In the genomic region with DNA sequence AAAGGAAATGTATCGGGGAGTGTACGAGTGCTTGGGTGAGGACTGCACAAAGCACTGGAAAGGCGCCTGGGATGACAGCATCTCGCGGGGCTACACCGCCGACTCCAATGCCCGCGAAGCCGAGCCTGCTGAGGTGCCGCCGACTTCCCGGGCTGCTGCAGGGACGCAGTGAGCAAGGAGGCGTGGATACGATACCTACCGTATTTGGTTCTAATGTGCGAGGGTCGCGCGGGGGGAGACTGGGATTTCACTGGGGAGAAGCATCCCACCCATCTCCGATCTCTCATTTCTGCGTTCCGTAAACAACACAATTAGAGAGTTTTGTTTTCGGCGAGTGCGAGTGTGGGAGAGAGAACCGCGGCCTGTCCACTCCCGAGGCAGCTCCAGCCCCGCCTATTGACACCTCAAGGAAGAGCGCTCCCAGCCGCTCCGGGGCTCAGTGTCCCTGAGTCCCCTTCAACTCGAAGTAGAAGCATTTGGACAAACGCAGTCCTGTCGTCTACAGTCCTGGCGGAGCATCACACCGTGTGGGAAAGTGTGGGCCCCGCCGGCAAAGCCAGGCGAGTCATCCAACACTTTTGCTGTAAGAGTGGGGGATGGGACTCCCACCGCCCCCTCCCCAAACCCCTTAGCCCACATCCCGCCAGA, we compare ENCODE assay signal across 8 cellular contexts. TPM values are rescaled to one million over a fixed set of nuclear protein-coding genes. Genes with fewer than 3 reads are reported as not detected.
DNase-seq lines count a peak whose midpoint lies in the region; ATAC-seq and TF ChIP-seq lines count a peak whose summit lies in the region.

No MANE protein-coding gene starts in this region.

- peak; percentile 18 for DNase-seq in LHCN-M2 (ENCODE audit: low read depth)
- no peak for DNase-seq in activated CD8-positive, alpha-beta memory T cell treated with anti-CD3 and anti-CD28 coated beads, Interleukin-2, amount 10 ng/mL, durations not matched to agents 7 days and 5 days
- peak; percentile 65 for DNase-seq in glutamatergic neuron
- no peak for DNase-seq in KG1 (lab: John Stamatoyannopoulos, UW)
- no peak for DNase-seq in stimulated activated CD4-positive, alpha-beta T cell treated with anti-CD3 and anti-CD28 coated beads, Interleukin-4, amount 100 ng/mL, for 4 hours

- H3K4me3 ChIP-seq in DOHH2 (ENCODE audit: low read length) = peak overlapping the region; percentile 60
- peak overlapping the region; percentile 54 for H3K4me3 ChIP-seq in parathyroid adenoma (ENCODE audit: low read depth, low read length)

- no peaks in the 10 kb centered on the region for H3K9me3 Mint-ChIP-seq in activated CD8-positive, alpha-beta memory T cell treated with anti-CD3 and anti-CD28 coated beads, Interleukin-2, amount 10 ng/mL, durations not matched to agents 7 days and 5 days (ENCODE audit: low read depth)
- H3K9me3 Mint-ChIP-seq in glutamatergic neuron (ENCODE audit: unreplicated experiment) = peaks cover 18% of the 10 kb centered on the region

- peak overlapping the region; percentile 28 for H3K27ac Mint-ChIP-seq in activated CD8-positive, alpha-beta memory T cell treated with anti-CD3 and anti-CD28 coated beads, Interleukin-2, amount 10 ng/mL, durations not matched to agents 7 days and 5 days
- H3K27ac Mint-ChIP-seq in glutamatergic neuron (ENCODE audit: unreplicated experiment) = no peak overlapping the region

- TF ChIP-seq CTCF in DOHH2 (IDR thresholded peaks at IDR 0.05; ENCODE audit: low read depth, low read length, poor library complexity, severe bottlenecking) = no peak
- TF ChIP-seq CTCF in glutamatergic neuron (IDR thresholded peaks at IDR 0.05; ENCODE audit: partially characterized antibody, unreplicated experiment) = no peak
- TF ChIP-seq CTCF in parathyroid adenoma (IDR thresholded peaks at IDR 0.05) = no peak

- no peak overlapping the region for H3K27ac ChIP-seq in DOHH2 (ENCODE audit: low read depth, low read length)
- peak overlapping the region; percentile 20 for H3K27ac ChIP-seq in parathyroid adenoma

- H3K27me3 Mint-ChIP-seq in activated CD8-positive, alpha-beta memory T cell treated with anti-CD3 and anti-CD28 coated beads, Interleukin-2, amount 10 ng/mL, durations not matched to agents 7 days and 5 days = peaks cover 90% of the 10 kb centered on the region
- H3K27me3 Mint-ChIP-seq in glutamatergic neuron (ENCODE audit: unreplicated experiment) = peaks cover 51% of the 10 kb centered on the region

- CTCF ChIA-PET in activated CD8-positive, alpha-beta memory T cell treated with anti-CD3 and anti-CD28 coated beads, Interleukin-2, amount 10 ng/mL, durations not matched to agents 7 days and 5 days (lab: Charles Lee) = interaction anchor here (1.4 to 2.6 kb wide), 2 partner anchors 8 to 512 kb away, joined by 3 to 12 read pairs; no protein-coding TSS in a partner anchor

- peak overlapping the region; percentile 77 for H2AFZ ChIP-seq in parathyroid adenoma

- H3K36me3 ChIP-seq in DOHH2 (ENCODE audit: control insufficient read depth, low read length) (no peaks in the 10 kb centered on the region), parathyroid adenoma (ENCODE audit: control insufficient read depth, insufficient read depth, low read length) (no peaks in the 10 kb centered on the region)

- H3K4me1 Mint-ChIP-seq in activated CD8-positive, alpha-beta memory T cell treated with anti-CD3 and anti-CD28 coated beads, Interleukin-2, amount 10 ng/mL, durations not matched to agents 7 days and 5 days = peaks cover 39% of the 10 kb centered on the region
- peaks cover 19% of the 10 kb centered on the region for H3K4me1 Mint-ChIP-seq in glutamatergic neuron (ENCODE audit: low read depth, unreplicated experiment)

- H3K4me3 Mint-ChIP-seq in activated CD8-positive, alpha-beta memory T cell treated with anti-CD3 and anti-CD28 coated beads, Interleukin-2, amount 10 ng/mL, durations not matched to agents 7 days and 5 days = peak overlapping the region; percentile 77
- H3K4me3 Mint-ChIP-seq in glutamatergic neuron (ENCODE audit: unreplicated experiment) = peak overlapping the region; percentile 86

- H3K79me2 ChIP-seq in DOHH2 (ENCODE audit: control insufficient read depth, low read length) = no peaks in the 10 kb centered on the region
- H3K79me2 ChIP-seq in parathyroid adenoma = no peaks in the 10 kb centered on the region

- H3K4me1 ChIP-seq in DOHH2 (ENCODE audit: control insufficient read depth, low read length) = peaks cover 31% of the 10 kb centered on the region
- H3K4me1 ChIP-seq in parathyroid adenoma = peaks cover 4% of the 10 kb centered on the region

- H3K9ac ChIP-seq in parathyroid adenoma = no peak overlapping the region

- no peaks in the 10 kb centered on the region for H3K9me2 ChIP-seq in DOHH2 (replicated peaks; ENCODE audit: control insufficient read depth, low read length)

- H3K27me3 ChIP-seq in DOHH2 (ENCODE audit: control insufficient read depth, low read length) (peaks cover 92% of the 10 kb centered on the region), parathyroid adenoma (ENCODE audit: control insufficient read depth, insufficient read depth, low read length) (peaks cover 15% of the 10 kb centered on the region)

- H3K9me3 ChIP-seq in DOHH2 (ENCODE audit: control insufficient read depth, insufficient read depth, low read length) = no peaks in the 10 kb centered on the region
- no peaks in the 10 kb centered on the region for H3K9me3 ChIP-seq in parathyroid adenoma (ENCODE audit: control insufficient read depth, low read length)

- H4K20me1 ChIP-seq in DOHH2 (ENCODE audit: control insufficient read depth, insufficient read depth, low read depth, low read length) = no peaks in the 10 kb centered on the region

- H3K4me2 ChIP-seq in DOHH2 (ENCODE audit: low read length) (peak overlapping the region; percentile 63), parathyroid adenoma (ENCODE audit: low read length) (peak overlapping the region; percentile 74)

- peak; percentile 18 for ATAC-seq in GM21529 (IDR thresholded peaks at IDR 0.05; ENCODE audit: unreplicated experiment)
- ATAC-seq in activated CD8-positive, alpha-beta memory T cell treated with anti-CD3 and anti-CD28 coated beads, Interleukin-2, amount 10 ng/mL, durations not matched to agents 7 days and 5 days = peak; percentile 37

- H3F3A ChIP-seq in DOHH2 (ENCODE audit: control insufficient read depth, insufficient read depth) = no peaks in the 10 kb centered on the region

- no peaks in the 10 kb centered on the region for H3K36me3 Mint-ChIP-seq in activated CD8-positive, alpha-beta memory T cell treated with anti-CD3 and anti-CD28 coated beads, Interleukin-2, amount 10 ng/mL, durations not matched to agents 7 days and 5 days
- H3K36me3 Mint-ChIP-seq in glutamatergic neuron (ENCODE audit: unreplicated experiment) = no peaks in the 10 kb centered on the region

RNA-seq across cellular contexts. Expression of a gene that starts 1.8 kb away (rescaled TPM):
- 12.8 and 13.8 TPM in 2 replicates for total RNA-seq in LHCN-M2 (2014; rRNA removed)
- 1.4 TPM for polyA plus RNA-seq in LHCN-M2 (2012)
- total RNA-seq in activated CD8-positive, alpha-beta memory T cell treated with anti-CD3 and anti-CD28 coated beads, Interleukin-2, amount 10 ng/mL, durations not matched to agents 7 days and 5 days = not detected
- not detected for total RNA-seq in glutamatergic neuron (ENCODE audit: unreplicated experiment)

Comparison
In these comparisons a context has a peak if more than half of its experiments do, and no peak if none do; other contexts are left out.
1. DNase-seq: peak in LHCN-M2 (single experiment) and glutamatergic neuron (single experiment); none in activated CD8-positive, alpha-beta memory T cell treated with anti-CD3 and anti-CD28 coated beads, Interleukin-2, amount 10 ng/mL, durations not matched to agents 7 days and 5 days (single experiment), KG1 (single experiment) and stimulated activated CD4-positive, alpha-beta T cell treated with anti-CD3 and anti-CD28 coated beads, Interleukin-4, amount 100 ng/mL, for 4 hours (0 of 2).
2. RNA of a gene that starts 1.8 kb away (total RNA-seq): 12.8 to 13.8 TPM in LHCN-M2; not detected in glutamatergic neuron (single experiment) and not detected in activated CD8-positive, alpha-beta memory T cell treated with anti-CD3 and anti-CD28 coated beads, Interleukin-2, amount 10 ng/mL, durations not matched to agents 7 days and 5 days; every median in the first group is over 10 times any median in the second.